13 cellular contexts compared by ENCODE assay signal in genomic region chr1:39116868-39117728, GRCh38.
DNase-seq lines count a peak whose midpoint lies in the region; ATAC-seq, FAIRE-seq and TF ChIP-seq lines count a peak whose summit lies in the region.
"Had no signal": no experiment of that assay in that cellular context is flagged by ENCODE, and none has a peak within 500 bp of the region (broad histone marks: within the 10 kb centered on the region; RNA-seq: fewer than 3 reads in every experiment).

No MANE protein-coding gene starts in this region.

- BruUV-seq in PC-3 (replicated peaks; lab: Mats Ljungman, UMichigan) (no TSS peak), endothelial cell of umbilical vein (replicated peaks; lab: Mats Ljungman, UMichigan) (no TSS peak)

- H4K20me1 ChIP-seq in PC-3 (ENCODE audit: low read length) (peaks cover 41% of the 10 kb centered on the region), endothelial cell of umbilical vein (replicated peaks; ENCODE audit: control insufficient read depth, extremely low read depth, insufficient read depth, low read length) (peaks cover 30% of the 10 kb centered on the region)

- peak; percentile 58 for FAIRE-seq in endothelial cell of umbilical vein (lab: Jason Lieb, UNC)

- H3K79me2 ChIP-seq in PC-3 (ENCODE audit: low read length) (peaks cover 91% of the 10 kb centered on the region), endothelial cell of umbilical vein (ENCODE audit: control insufficient read depth, insufficient read depth, low read length) (peaks cover 100% of the 10 kb centered on the region)

- H3K27me3 ChIP-seq in PC-3 (ENCODE audit: low read length) (no peaks in the 10 kb centered on the region), endothelial cell of umbilical vein (ENCODE audit: control insufficient read depth in 2 of 2, insufficient read depth in 2 of 2, low read length in 2 of 2) (no peaks in the 10 kb centered on the region)

- H3K4me1 ChIP-seq in PC-3 (ENCODE audit: insufficient read depth, low read length), result peaks cover 37% of the 10 kb centered on the region
- peaks cover 45% of the 10 kb centered on the region for H3K4me1 ChIP-seq in endothelial cell of umbilical vein (ENCODE audit: control insufficient read depth, extremely low read depth, insufficient read depth, low read length)

- H3K36me3 Mint-ChIP-seq in nephron (ENCODE audit: low read depth), result peaks cover 14% of the 10 kb centered on the region
- H3K36me3 Mint-ChIP-seq: CD4-positive, CD25-positive, alpha-beta regulatory T cell; mesothelial cell of epicardium had no signal

- ATAC-seq in PC-3 (peak; percentile 79), HG02642 (IDR thresholded peaks at IDR 0.05; ENCODE audit: poor library complexity, unreplicated experiment) (no peak)

- H3K4me1 Mint-ChIP-seq in nephron, result peaks cover 12% of the 10 kb centered on the region
- H3K4me1 Mint-ChIP-seq: mesothelial cell of epicardium had no signal

- DNase-seq in DMS153 treated with DMSO at 0.1 percent for 48 hours (lab: John Stamatoyannopoulos, UW; ENCODE audit: unreplicated experiment) (peak; percentile 80), PC-3 (peak; percentile 77), endothelial cell of umbilical vein (ENCODE audit: low read depth, low spot score) (peak; percentile 69), posterior vena cava (ENCODE audit: low spot score) (no peak), Ammon's horn (ENCODE audit: low spot score) (no peak)
- no peak for DNase-seq in activated CD8-positive, alpha-beta memory T cell treated with anti-CD3 and anti-CD28 coated beads, Interleukin-2, amount 50 U/mL, for 4 hours
- DNase-seq: CD4-positive, CD25-positive, alpha-beta regulatory T cell; NCI-H446; stimulated activated naive CD4-positive, alpha-beta T cell treated with Interleukin-2 at 50 U/mL for 16 hours had no signal

- H3K9ac ChIP-seq in PC-3 (ENCODE audit: low read length) (no peak overlapping the region), endothelial cell of umbilical vein (replicated peaks; ENCODE audit: extremely low read depth, insufficient read depth, low read length) (no peak overlapping the region)

- H3K9me3 Mint-ChIP-seq in nephron, result no peaks in the 10 kb centered on the region
- H3K9me3 Mint-ChIP-seq: CD4-positive, CD25-positive, alpha-beta regulatory T cell; mesothelial cell of epicardium had no signal

- POLR2A ChIA-PET in PC-3 (lab: Charles Lee; ENCODE audit: unreplicated experiment), result no interaction called here
- POLR2A ChIA-PET in endothelial cell of umbilical vein (lab: Charles Lee), result interaction anchor here (1.5 kb wide), 1 partner anchor 9 kb away, joined by 7 read pairs; no protein-coding TSS in a partner anchor

- no peak overlapping the region for H3K4me3 ChIP-seq in PC-3 (ENCODE audit: low read length)
- H3K4me3 ChIP-seq in endothelial cell of umbilical vein (replicated peaks in 1 of 3; ENCODE audit: insufficient read depth in 1 of 3, low read depth in 1 of 3, low read length in 3 of 3), result peak overlapping the region in 1 of 3 experiments; percentile 22
- H3K4me3 ChIP-seq: SK-N-MC had no signal

- H2AFZ ChIP-seq in PC-3 (ENCODE audit: low read length) (no peak overlapping the region), endothelial cell of umbilical vein (ENCODE audit: low read depth, low read length) (no peak overlapping the region)

- H3K36me3 ChIP-seq in PC-3 (ENCODE audit: low read depth, low read length) (no peaks in the 10 kb centered on the region), endothelial cell of umbilical vein (ENCODE audit: control insufficient read depth in 2 of 2, extremely low read depth in 1 of 2, insufficient read depth in 2 of 2, low read length in 2 of 2) (no peaks in the 10 kb centered on the region)

- peak overlapping the region in 2 of 3 experiments; percentile 34 to 61 for H3K27ac Mint-ChIP-seq in nephron
- H3K27ac Mint-ChIP-seq: mesothelial cell of epicardium had no signal

- no peaks in the 10 kb centered on the region for H3K9me2 ChIP-seq in PC-3 (replicated peaks; ENCODE audit: low read length)

- peak overlapping the region in 1 of 3 experiments; percentile 11 for H3K4me3 Mint-ChIP-seq in nephron
- H3K4me3 Mint-ChIP-seq: CD4-positive, CD25-positive, alpha-beta regulatory T cell; mesothelial cell of epicardium had no signal

- no peaks in the 10 kb centered on the region for H3K9me1 ChIP-seq in endothelial cell of umbilical vein (replicated peaks; ENCODE audit: control insufficient read depth, extremely low read depth, insufficient read depth, low read length)

- dilution Hi-C loops in endothelial cell of umbilical vein (cut with MboI; ENCODE audit: extremely low pct_ligation_motif_present, low sequenced_read_pairs), result no loop called here

- intact Hi-C loops in PC-3 (cut with micrococcal nuclease), result no loop called here
- intact Hi-C loops in endothelial cell of umbilical vein (cut with micrococcal nuclease), result loop anchor here (1.0 kb wide), 1 partner anchor 10 kb away; no protein-coding TSS in a partner anchor
- intact Hi-C loops in posterior vena cava (cut with DNase I), result no loop called here

- H3K27me3 Mint-ChIP-seq in nephron (ENCODE audit: low read depth), result no peaks in the 10 kb centered on the region

- CTCF ChIA-PET in PC-3 (lab: Charles Lee) (no interaction called here), endothelial cell of umbilical vein (lab: Charles Lee) (interaction anchor here (1.0 to 2.8 kb wide), 8 partner anchors 9 to 152 kb away, joined by 3 to 17 read pairs (median 6); no protein-coding TSS in a partner anchor)

- peak overlapping the region; percentile 35 for H3K4me2 ChIP-seq in PC-3 (ENCODE audit: low read length)
- peak overlapping the region; percentile 65 for H3K4me2 ChIP-seq in endothelial cell of umbilical vein (ENCODE audit: insufficient read depth, low read length)

- H3K9me3 ChIP-seq in PC-3 (ENCODE audit: low read length) (no peaks in the 10 kb centered on the region), endothelial cell of umbilical vein (replicated peaks; ENCODE audit: control insufficient read depth, insufficient read depth, low read length) (no peaks in the 10 kb centered on the region)

- TF ChIP-seq CTCF in PC-3 (conservative IDR thresholded peaks at IDR 0.05; ENCODE audit: low read depth, low read length) (no peak), endothelial cell of umbilical vein (IDR thresholded peaks at IDR 0.05; ENCODE audit: extremely low read depth in 1 of 2, insufficient read depth in 1 of 2, low read depth in 1 of 2, low read length in 2 of 2) (no peak), nephron (IDR thresholded peaks at IDR 0.05; ENCODE audit: unreplicated experiment in 3 of 3) (no peak)

- H3F3A ChIP-seq in PC-3 (ENCODE audit: low read length, unreplicated experiment), result no peaks in the 10 kb centered on the region

- TF ChIP-seq POLR2A in endothelial cell of umbilical vein (IDR thresholded peaks at IDR 0.05; ENCODE audit: low read depth, low read length), result no peak

- H3K27ac ChIP-seq in PC-3 (ENCODE audit: low read length) (peak overlapping the region; percentile 37), endothelial cell of umbilical vein (ENCODE audit: insufficient read depth, low read depth, low read length) (peak overlapping the region; percentile 40)
- H3K27ac ChIP-seq: SK-N-MC had no signal

TF ChIP-seq in endothelial cell of umbilical vein, 7 proteins besides CTCF, POLR2A, EP300 and RAD21:
- TF ChIP-seq JUN (IDR thresholded peaks at IDR 0.05; ENCODE audit: borderline replicate concordance, insufficient read depth, insufficient read length, low read depth) (peak; percentile 47), GATA2 (IDR thresholded peaks at IDR 0.05; ENCODE audit: insufficient read depth, insufficient read length, low read depth, low read length) (peak; percentile 87), POLR2AphosphoS5 (IDR thresholded peaks at IDR 0.05; ENCODE audit: insufficient read depth, low read depth, low read length) (no peak)

Comparison
In these comparisons a context has a peak if more than half of its experiments do, and no peak if none do; other contexts are left out.
1. DNase-seq: peak in DMS153 treated with DMSO at 0.1 percent for 48 hours (single experiment), PC-3 (single experiment) and endothelial cell of umbilical vein (single experiment); none in posterior vena cava (single experiment), activated CD8-positive, alpha-beta memory T cell treated with anti-CD3 and anti-CD28 coated beads, Interleukin-2, amount 50 U/mL, for 4 hours (single experiment) and Ammon's horn (single experiment).